Comparison of ENCODE assay signal across 8 cellular contexts in genomic region chr2:73386894-73387636, GRCh38. TPM values are rescaled to one million over a fixed set of nuclear protein-coding genes. Genes with fewer than 3 reads are reported as not detected.
DNase-seq lines count a peak whose midpoint lies in the region; ATAC-seq, FAIRE-seq and TF ChIP-seq lines count a peak whose summit lies in the region.

No MANE protein-coding gene starts in this region.

- peaks cover 21% of the 10 kb centered on the region for H3K27me3 Mint-ChIP-seq in mesothelial cell of epicardium (ENCODE audit: low read depth)

- H3K9me3 Mint-ChIP-seq in mesothelial cell of epicardium: no peaks in the 10 kb centered on the region

- no peaks in the 10 kb centered on the region for H3K36me3 Mint-ChIP-seq in mesothelial cell of epicardium

- H3K27ac ChIP-seq in 22Rv1: peak overlapping the region; percentile 87

- FAIRE-seq in D721Med (lab: Jason Lieb, UNC): no peak

- peak overlapping the region; percentile 94 for H3K27ac Mint-ChIP-seq in mesothelial cell of epicardium

- no peak for DNase-seq in H7
- DNase-seq in astrocyte of the cerebellum (ENCODE audit: low read depth): no peak
- DNase-seq in mesothelial cell of epicardium (ENCODE audit: low spot score in 2 of 2, unreplicated experiment in 2 of 2): no peak
- no peak for DNase-seq in GM19240 (ENCODE audit: insufficient read length, low spot score)
- DNase-seq in D721Med (ENCODE audit: insufficient read length, low spot score): no peak
- no peak for DNase-seq in SIG-M5 (lab: John Stamatoyannopoulos, UW)

- H3K4me3 Mint-ChIP-seq in mesothelial cell of epicardium: peak overlapping the region; percentile 91

- H3K27me3 ChIP-seq in H7 (ENCODE audit: control insufficient read depth, insufficient read depth, low read length): peaks cover 4% of the 10 kb centered on the region

- TF ChIP-seq CTCF in 22Rv1 (IDR thresholded peaks at IDR 0.05) (no peak), astrocyte of the cerebellum (IDR thresholded peaks at IDR 0.05; ENCODE audit: low read depth, low read length, missing control alignments) (no peak), mesothelial cell of epicardium (IDR thresholded peaks at IDR 0.05; ENCODE audit: unreplicated experiment) (no peak), D721Med (IDR thresholded peaks at IDR 0.05; ENCODE audit: insufficient read depth, missing control alignments) (no peak)

- H3K36me3 ChIP-seq in H7 (replicated peaks; ENCODE audit: control insufficient read depth, insufficient read depth, low read length): no peaks in the 10 kb centered on the region

- no peak for ATAC-seq in GM19452 (IDR thresholded peaks at IDR 0.05; ENCODE audit: unreplicated experiment)

- in situ Hi-C loops in astrocyte of the cerebellum (cut with HindIII; ENCODE audit: low sequenced_read_pairs): no loop called here

- H3K4me3 ChIP-seq in H7 (ENCODE audit: insufficient read depth, low read depth, low read length) (peak overlapping the region; percentile 94), astrocyte of the cerebellum (ENCODE audit: low read depth, low read length) (peak overlapping the region; percentile 93)

- H3K4me1 Mint-ChIP-seq in mesothelial cell of epicardium: peaks cover 21% of the 10 kb centered on the region

RNA-seq across cellular contexts. Expression of gene ALMS1, which starts 1.4 kb away (rescaled TPM):
- total RNA-seq in H7 (2014; rRNA removed; shearing (Covaris generic)): 29.7 and 34.1 TPM in 2 replicates
- 38.7 to 42.2 TPM (median 40.6 TPM) in 3 replicates for total RNA-seq in mesothelial cell of epicardium
